8 cellular contexts compared by ENCODE assay signal in genomic region chr7:66741706-66742053, GRCh38. TPM values are rescaled to one million over a fixed set of nuclear protein-coding genes. Genes with fewer than 3 reads are reported as not detected.
DNase-seq lines count a peak whose midpoint lies in the region; ATAC-seq and TF ChIP-seq lines count a peak whose summit lies in the region.

No MANE protein-coding gene starts in this region.

- H3K9me3 Mint-ChIP-seq in CD14-positive monocyte = peaks cover 0 to 2% (median 0%) of the 10 kb centered on the region in 7 donors
- no peaks in the 10 kb centered on the region for H3K9me3 Mint-ChIP-seq in dendritic cell treated with granulocyte-macrophage colony-stimulating factor and Interleukin-4, amounts not matched to agents 40 ng/mL and 50 ng/mL, for 4 days
- no peaks in the 10 kb centered on the region for H3K9me3 Mint-ChIP-seq in natural killer cell

- H3K27ac Mint-ChIP-seq in CD14-positive monocyte (peak overlapping the region; percentile 97 to 99 (median 98)), natural killer cell (peak overlapping the region; percentile 98)
- peak overlapping the region; percentile 99 for H3K27ac Mint-ChIP-seq in dendritic cell treated with granulocyte-macrophage colony-stimulating factor and Interleukin-4, amounts not matched to agents 40 ng/mL and 50 ng/mL, for 4 days

- H3K4me3 Mint-ChIP-seq in CD14-positive monocyte (peak overlapping the region; percentile 91 to 95), natural killer cell (peak overlapping the region; percentile 95)
- peak overlapping the region; percentile 96 for H3K4me3 Mint-ChIP-seq in dendritic cell treated with granulocyte-macrophage colony-stimulating factor and Interleukin-4, amounts not matched to agents 40 ng/mL and 50 ng/mL, for 4 days

- ATAC-seq in natural killer cell (no peak), HG02981 (IDR thresholded peaks at IDR 0.05; ENCODE audit: unreplicated experiment) (no peak), GM21381 (IDR thresholded peaks at IDR 0.05; ENCODE audit: unreplicated experiment) (no peak)

- intact Hi-C loops in CD14-positive monocyte (cut with micrococcal nuclease) = loop anchor here in 1 of 2 donors (2.0 to 5.0 kb wide), 2 partner anchors 17 to 101 kb away; no protein-coding TSS in a partner anchor
- intact Hi-C loops in dendritic cell treated with granulocyte-macrophage colony-stimulating factor and Interleukin-4, amounts not matched to agents 40 ng/mL and 50 ng/mL, for 4 days (cut with micrococcal nuclease) = no loop called here
- intact Hi-C loops in natural killer cell (cut with micrococcal nuclease) = loop anchor here (1.0 to 2.0 kb wide), 3 partner anchors 59 to 253 kb away; partner anchors contain the start of genes KCTD7 and SBDS

- H3K27me3 Mint-ChIP-seq in CD14-positive monocyte (ENCODE audit: low read depth in 3 of 3) (peaks cover 0 to 2% (median 2%) of the 10 kb centered on the region in 3 donors), natural killer cell (ENCODE audit: low read depth in 2 of 2) (no peaks in the 10 kb centered on the region)
- H3K27me3 Mint-ChIP-seq in dendritic cell treated with granulocyte-macrophage colony-stimulating factor and Interleukin-4, amounts not matched to agents 40 ng/mL and 50 ng/mL, for 4 days = no peaks in the 10 kb centered on the region

- TF ChIP-seq CTCF in CD14-positive monocyte (IDR thresholded peaks at IDR 0.05) = no peak
- TF ChIP-seq CTCF in natural killer cell (IDR thresholded peaks at IDR 0.05) = no peak
- no peak for TF ChIP-seq CTCF in GM10266 (IDR thresholded peaks at IDR 0.05; ENCODE audit: control insufficient read depth, insufficient read depth, low read depth, missing control alignments)

- no peak for DNase-seq in CD14-positive monocyte (ENCODE audit: low spot score)
- peak; percentile 12 for DNase-seq in M059J (ENCODE audit: low read depth)
- no peak for DNase-seq in natural killer cell
- no peak for DNase-seq in GM10266 (ENCODE audit: extremely low spot score)
- no peak for DNase-seq in H4 (ENCODE audit: low spot score)

- H3K4me1 Mint-ChIP-seq in CD14-positive monocyte = peaks cover 26% of the 10 kb centered on the region
- peaks cover 40% of the 10 kb centered on the region for H3K4me1 Mint-ChIP-seq in dendritic cell treated with granulocyte-macrophage colony-stimulating factor and Interleukin-4, amounts not matched to agents 40 ng/mL and 50 ng/mL, for 4 days (ENCODE audit: low read depth)
- peaks cover 26 to 34% of the 10 kb centered on the region in 2 donors for H3K4me1 Mint-ChIP-seq in natural killer cell

- peaks cover 8 to 44% of the 10 kb centered on the region in 2 donors for H3K36me3 Mint-ChIP-seq in CD14-positive monocyte
- peaks cover 45% of the 10 kb centered on the region for H3K36me3 Mint-ChIP-seq in dendritic cell treated with granulocyte-macrophage colony-stimulating factor and Interleukin-4, amounts not matched to agents 40 ng/mL and 50 ng/mL, for 4 days (ENCODE audit: low read depth)
- no peaks in the 10 kb centered on the region for H3K36me3 Mint-ChIP-seq in natural killer cell

RNA-seq across cellular contexts. Expression of gene RABGEF1, which starts 1.1 kb away (rescaled TPM):
- 10 to 100 TPM; 13.6 to 17.3 TPM for polyA plus RNA-seq in CD14-positive monocyte
- 32.6 and 41.6 TPM in 2 replicates for total RNA-seq in M059J (2014; rRNA removed; shearing (Covaris generic))
- total RNA-seq in natural killer cell = 10 to 100 TPM; 26.1 to 38.1 (median 31.7) TPM
- total RNA-seq in H4 (2014; rRNA removed; shearing (Covaris generic)) = 28.2 and 34.0 TPM in 2 replicates
